In the genomic region with DNA sequence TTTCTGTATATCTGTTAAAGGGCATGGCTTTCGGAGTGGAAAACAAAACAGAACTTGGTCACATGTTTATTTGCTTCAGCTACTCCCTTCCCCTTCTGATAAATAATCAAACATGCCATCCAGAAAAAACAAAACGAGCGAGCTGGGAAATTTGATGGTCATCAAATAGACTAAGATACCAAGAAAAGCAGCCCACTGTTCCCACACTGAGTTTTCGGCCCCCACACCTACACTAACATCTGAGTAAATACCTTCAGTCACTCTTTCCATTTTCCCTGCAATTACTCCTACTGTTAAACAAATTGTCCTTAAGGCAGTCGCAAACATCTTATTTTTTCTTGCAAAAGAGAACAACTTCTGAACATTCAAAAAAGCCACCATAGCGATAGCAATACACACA, we compare ENCODE assay signal across 9 cellular contexts.
DNase-seq lines count a peak whose midpoint lies in the region; ATAC-seq and TF ChIP-seq lines count a peak whose summit lies in the region.
"Had no signal": no experiment of that assay in that cellular context is flagged by ENCODE, and none has a peak within 500 bp of the region (broad histone marks: within the 10 kb centered on the region; RNA-seq: fewer than 3 reads in every experiment).

No MANE protein-coding gene starts in this region.

- peak overlapping the region; percentile 93 to 99 (median 96) for H3K27ac Mint-ChIP-seq in CD4-positive, CD25-positive, alpha-beta regulatory T cell
- peak overlapping the region; percentile 96 for H3K27ac Mint-ChIP-seq in effector memory CD8-positive, alpha-beta T cell

- H3K4me1 ChIP-seq in CD4-positive, CD25-positive, alpha-beta regulatory T cell (ENCODE audit: control insufficient read depth, insufficient read depth, low read length, poor library complexity, severe bottlenecking), result peaks cover 73% of the 10 kb centered on the region
- peaks cover 14% of the 10 kb centered on the region for H3K4me1 ChIP-seq in ovary (ENCODE audit: insufficient read depth)

- no peak for TF ChIP-seq CTCF in ovary (IDR thresholded peaks at IDR 0.05)

- peak overlapping the region; percentile 99 for H3K4me3 ChIP-seq in CD4-positive, CD25-positive, alpha-beta regulatory T cell (ENCODE audit: low read depth, low read length)
- peak overlapping the region; percentile 50 for H3K4me3 ChIP-seq in ovary

- H3K27me3 ChIP-seq in CD4-positive, CD25-positive, alpha-beta regulatory T cell (ENCODE audit: control insufficient read depth, insufficient read depth, low read length), result no peaks in the 10 kb centered on the region
- no peaks in the 10 kb centered on the region for H3K27me3 ChIP-seq in ovary

- WGBS in ovary, 3 donors, result 1% methylated on average over 6 of the region's 6 CpGs

- H3K4me3 Mint-ChIP-seq in CD4-positive, CD25-positive, alpha-beta regulatory T cell, result peak overlapping the region; percentile 90 to 94 (median 92)
- peak overlapping the region; percentile 93 to 95 for H3K4me3 Mint-ChIP-seq in effector memory CD8-positive, alpha-beta T cell

- H3K4me1 Mint-ChIP-seq in CD4-positive, CD25-positive, alpha-beta regulatory T cell, result peaks cover 41 to 81% (median 64%) of the 10 kb centered on the region in 4 donors
- H3K4me1 Mint-ChIP-seq in effector memory CD8-positive, alpha-beta T cell (ENCODE audit: low read depth in 2 of 2), result peaks cover 43 to 55% of the 10 kb centered on the region in 2 donors

- H3K27me3 Mint-ChIP-seq in CD4-positive, CD25-positive, alpha-beta regulatory T cell, result no peaks in the 10 kb centered on the region
- no peaks in the 10 kb centered on the region for H3K27me3 Mint-ChIP-seq in effector memory CD8-positive, alpha-beta T cell

- no peaks in the 10 kb centered on the region for H3K9me3 ChIP-seq in CD4-positive, CD25-positive, alpha-beta regulatory T cell (ENCODE audit: control insufficient read depth in 2 of 2, low read length in 2 of 2)
- H3K9me3 ChIP-seq in ovary, result no peaks in the 10 kb centered on the region

- peak overlapping the region; percentile 85 for H3K27ac ChIP-seq in CD4-positive, CD25-positive, alpha-beta regulatory T cell (ENCODE audit: insufficient read depth, low read length, poor library complexity, severe bottlenecking)
- peak overlapping the region; percentile 30 to 89 for H3K27ac ChIP-seq in ovary

- H3K36me3 Mint-ChIP-seq in CD4-positive, CD25-positive, alpha-beta regulatory T cell, result peaks cover 18% of the 10 kb centered on the region
- H3K36me3 Mint-ChIP-seq in effector memory CD8-positive, alpha-beta T cell (ENCODE audit: insufficient read depth), result peaks cover 33% of the 10 kb centered on the region

- intact Hi-C loops in ovary (cut with DNase I), result loop anchor here in 2 of 4 donors (5.0 to 10.0 kb wide), 3 partner anchors 62 to 453 kb away; partner anchors contain the start of gene FOXP1 (in 1 of the 2)
- intact Hi-C loops in left colon (cut with DNase I, micrococcal nuclease), result loop anchor here in 1 of 2 donors (5.0 to 10.0 kb wide), 2 partner anchors 54 to 453 kb away; partner anchors contain the start of gene FOXP1

- H3K36me3 ChIP-seq in CD4-positive, CD25-positive, alpha-beta regulatory T cell (ENCODE audit: control insufficient read depth, insufficient read depth, low read length), result peaks cover 2% of the 10 kb centered on the region
- no peaks in the 10 kb centered on the region for H3K36me3 ChIP-seq in ovary

- ATAC-seq in CD4-positive, CD25-positive, alpha-beta regulatory T cell (ENCODE audit: low read depth in 2 of 2), result no peak
- no peak for ATAC-seq in effector memory CD8-positive, alpha-beta T cell (replicated peaks)
- ATAC-seq in HG03097 (IDR thresholded peaks at IDR 0.05; ENCODE audit: low FRiP score, unreplicated experiment) (no peak), left colon (no peak)

- DNase-seq in CD4-positive, CD25-positive, alpha-beta regulatory T cell, result no peak
- peak; percentile 39 for DNase-seq in OCI-M1 (lab: John Stamatoyannopoulos, UW)
- no peak for DNase-seq in effector memory CD8-positive, alpha-beta T cell
- DNase-seq in ovary, result no peak
- DNase-seq in left colon, result no peak
- no peak for DNase-seq in midbrain (lab: John Stamatoyannopoulos, UW)
- no peak for DNase-seq in SW 1271 (lab: John Stamatoyannopoulos, UW)
- DNase-seq: NCI-H187 treated with DMSO at 0.1 percent for 48 hours had no signal

- H3K9me3 Mint-ChIP-seq in CD4-positive, CD25-positive, alpha-beta regulatory T cell, result no peaks in the 10 kb centered on the region
- no peaks in the 10 kb centered on the region for H3K9me3 Mint-ChIP-seq in effector memory CD8-positive, alpha-beta T cell

- no peak for TF ChIP-seq EP300 in ovary (IDR thresholded peaks at IDR 0.05)

- TF ChIP-seq POLR2A in ovary (IDR thresholded peaks at IDR 0.05), result no peak
